ENCODE assay signal across 8 cellular contexts in genomic region chr18:63365909-63366269, GRCh38. TPM values are rescaled to one million over a fixed set of nuclear protein-coding genes. Genes with fewer than 3 reads are reported as not detected.
A peak's percentile ranks its signal among the peaks of the same experiment; 100 is the strongest.
DNase-seq lines count a peak whose midpoint lies in the region; ATAC-seq, FAIRE-seq and TF ChIP-seq lines count a peak whose summit lies in the region.

No MANE protein-coding gene starts in this region.

- no peaks in the 10 kb centered on the region for H3K9me2 ChIP-seq in GM23338 (ENCODE audit: insufficient read depth)

- H3K4me1 ChIP-seq in GM23338 (ENCODE audit: insufficient read depth), result peaks cover 8% of the 10 kb centered on the region; the same call in 1 of the 2 replicates
- H3K4me1 ChIP-seq in right cardiac atrium (ENCODE audit: control insufficient read depth, insufficient read depth, low read length), result no peaks in the 10 kb centered on the region

- peaks cover 14% of the 10 kb centered on the region for H3K9me3 Mint-ChIP-seq in GM23338
- H3K9me3 Mint-ChIP-seq in activated CD4-positive, alpha-beta T cell treated with anti-CD3 and anti-CD28 coated beads, Interleukin-2, amount 10 ng/mL, durations not matched to agents 7 days and 5 days, result peaks cover 12% of the 10 kb centered on the region

- H3K36me3 Mint-ChIP-seq in GM23338 (ENCODE audit: low read depth), result peaks cover 33% of the 10 kb centered on the region
- H3K36me3 Mint-ChIP-seq in activated CD4-positive, alpha-beta T cell treated with anti-CD3 and anti-CD28 coated beads, Interleukin-2, amount 10 ng/mL, durations not matched to agents 7 days and 5 days (ENCODE audit: low read depth), result peaks cover 39% of the 10 kb centered on the region

- H3K4me2 ChIP-seq in GM23338, result peak overlapping the region; percentile 99

- DNase-seq in GM23338 (ENCODE audit: low spot score) (peak; percentile 36), right cardiac atrium (peak in 1 of 3 donors; percentile 23), NCI-H446 (lab: John Stamatoyannopoulos, UW) (no peak), RCC 7860 (ENCODE audit: low spot score) (no peak)
- DNase-seq in activated CD4-positive, alpha-beta T cell treated with anti-CD3 and anti-CD28 coated beads, Interleukin-2, amount 10 ng/mL, durations not matched to agents 7 days and 5 days, result peak; percentile 22

- no peak for TF ChIP-seq CTCF in C4-2B (conservative IDR thresholded peaks at IDR 0.05)
- TF ChIP-seq CTCF in GM23338 (conservative IDR thresholded peaks at IDR 0.05; ENCODE audit: low read depth in 2 of 2), result no peak

- H3K27me3 ChIP-seq in GM23338 (ENCODE audit: insufficient read depth) (no peaks in the 10 kb centered on the region), right cardiac atrium (ENCODE audit: control insufficient read depth, insufficient read depth) (no peaks in the 10 kb centered on the region)

- no peaks in the 10 kb centered on the region for H3K9me3 ChIP-seq in right cardiac atrium (ENCODE audit: control insufficient read depth, low read length)

- H2AFZ ChIP-seq in GM23338, result peak overlapping the region; percentile 97

- POLR2A ChIA-PET in activated CD4-positive, alpha-beta T cell treated with anti-CD3 and anti-CD28 coated beads, Interleukin-2, amount 10 ng/mL, durations not matched to agents 7 days and 5 days (lab: Charles Lee), result no interaction called here

- H4K20me1 ChIP-seq in GM23338 (replicated peaks; ENCODE audit: insufficient read depth), result peaks cover 15% of the 10 kb centered on the region

- 2% methylated on average over 14 of the region's 14 CpGs for WGBS in right cardiac atrium

- H3F3A ChIP-seq in GM23338 (replicated peaks; ENCODE audit: low read depth), result 0 out of 2 replicates have a peak, but pooled peaks cover 3% of the 10 kb centered on the region

- H3K79me2 ChIP-seq in GM23338 (replicated peaks; ENCODE audit: insufficient read depth), result peaks cover 36% of the 10 kb centered on the region

- peak overlapping the region; percentile 78 for H3K27ac ChIP-seq in C4-2B
- H3K27ac ChIP-seq in GM23338 (ENCODE audit: low read depth), result no peak overlapping the region
- H3K27ac ChIP-seq in right cardiac atrium (ENCODE audit: low read length), result peak overlapping the region; percentile 81
- H3K27ac ChIP-seq in skin epidermis, result peak overlapping the region in 20 of 21 experiments; percentile 86 to 99 (median 97)

- ATAC-seq in GM23338 (no peak), right cardiac atrium (no peak), GM21381 (IDR thresholded peaks at IDR 0.05; ENCODE audit: unreplicated experiment) (no peak)

- CTCF ChIA-PET in activated CD4-positive, alpha-beta T cell treated with anti-CD3 and anti-CD28 coated beads, Interleukin-2, amount 10 ng/mL, durations not matched to agents 7 days and 5 days (lab: Charles Lee), result interaction anchor here (0.7 to 1.2 kb wide), 6 partner anchors 11 to 74 kb away, joined by 3 to 5 read pairs (median 4); partner anchors contain the start of gene VPS4B

- peaks cover 3% of the 10 kb centered on the region for H3K27me3 Mint-ChIP-seq in GM23338 (ENCODE audit: insufficient read depth, low read depth, poor library complexity)
- H3K27me3 Mint-ChIP-seq in activated CD4-positive, alpha-beta T cell treated with anti-CD3 and anti-CD28 coated beads, Interleukin-2, amount 10 ng/mL, durations not matched to agents 7 days and 5 days, result no peaks in the 10 kb centered on the region

- no peak for FAIRE-seq in RCC 7860 (lab: Jason Lieb, UNC)

- peaks cover 14% of the 10 kb centered on the region; the same call in 2 of the 3 replicates for H3K4me1 Mint-ChIP-seq in GM23338
- H3K4me1 Mint-ChIP-seq in activated CD4-positive, alpha-beta T cell treated with anti-CD3 and anti-CD28 coated beads, Interleukin-2, amount 10 ng/mL, durations not matched to agents 7 days and 5 days, result peaks cover 49% of the 10 kb centered on the region

- H3K4me3 ChIP-seq in GM23338 (peak overlapping the region; percentile 77), right cardiac atrium (ENCODE audit: low read length) (peak overlapping the region; percentile 61), skin epidermis (peak overlapping the region; percentile 84 to 99 (median 93))

- intact Hi-C loops in right cardiac atrium (cut with DNase I), result no loop called here

- H3K36me3 ChIP-seq in GM23338 (ENCODE audit: insufficient read depth), result peaks cover 12% of the 10 kb centered on the region

- H3K4me3 Mint-ChIP-seq in GM23338, result peak overlapping the region; percentile 92
- peak overlapping the region; percentile 93 for H3K4me3 Mint-ChIP-seq in activated CD4-positive, alpha-beta T cell treated with anti-CD3 and anti-CD28 coated beads, Interleukin-2, amount 10 ng/mL, durations not matched to agents 7 days and 5 days

- H3K27ac Mint-ChIP-seq in GM23338, result peak overlapping the region; percentile 84
- peak overlapping the region; percentile 86 for H3K27ac Mint-ChIP-seq in activated CD4-positive, alpha-beta T cell treated with anti-CD3 and anti-CD28 coated beads, Interleukin-2, amount 10 ng/mL, durations not matched to agents 7 days and 5 days

TF ChIP-seq in GM23338, 12 proteins besides CTCF, POLR2A, EP300 and RAD21 (continues in another document):
- TF ChIP-seq REST (IDR thresholded peaks at IDR 0.05; ENCODE audit: unreplicated experiment) (no peak), ZNF114 (CRISPR knock-in tag; IDR thresholded peaks at IDR 0.05) (no peak), ZNF331 (CRISPR knock-in tag; IDR thresholded peaks at IDR 0.05; ENCODE audit: low read depth) (no peak), NANOG (IDR thresholded peaks at IDR 0.05; ENCODE audit: borderline replicate concordance) (no peak), POLR2AphosphoS5 (IDR thresholded peaks at IDR 0.05; ENCODE audit: low read depth) (no peak), CREB1 (CRISPR knock-in tag; IDR thresholded peaks at IDR 0.05; ENCODE audit: low read depth) (no peak), STAT1 (IDR thresholded peaks at IDR 0.05; ENCODE audit: unreplicated experiment) (no peak)

RNA-seq across cellular contexts. Expression of gene KDSR, which starts 1.1 kb away (rescaled TPM):
- 31.0 and 36.3 TPM in 2 replicates for total RNA-seq in GM23338 (2014; rRNA removed; shearing (Covaris generic))
- polyA plus RNA-seq in GM23338 (2016; fragmentation: Nextera tagmentation; extraction: Ambion mirVana) (20.3 and 23.7 TPM in 2 replicates), right cardiac atrium (21.8 TPM)
- 10 to 100 TPM; 56.1 to 56.6 TPM for total RNA-seq in activated CD4-positive, alpha-beta T cell treated with anti-CD3 and anti-CD28 coated beads, Interleukin-2, amount 10 ng/mL, durations not matched to agents 7 days and 5 days
- 10 to 100 TPM; 46.9 to 49.9 (median 49.0) TPM for total RNA-seq in right cardiac atrium

RNA-seq across cellular contexts. Expression of gene BCL2, which starts 46.3 kb away (rescaled TPM):
- 4.0 and 7.3 TPM in 2 replicates for total RNA-seq in GM23338 (2014; rRNA removed; shearing (Covaris generic))
- polyA plus RNA-seq in GM23338 (2016; fragmentation: Nextera tagmentation; extraction: Ambion mirVana) (1.1 and 1.2 TPM in 2 replicates), right cardiac atrium (2.7 TPM)
- 100 to 1,000 TPM; 113 to 119 TPM for total RNA-seq in activated CD4-positive, alpha-beta T cell treated with anti-CD3 and anti-CD28 coated beads, Interleukin-2, amount 10 ng/mL, durations not matched to agents 7 days and 5 days
- 1 to 10 TPM; 3.5 to 7.7 (median 4.3) TPM for total RNA-seq in right cardiac atrium

RNA-seq across cellular contexts. Expression of gene VPS4B, which starts 56.4 kb away (rescaled TPM):
- total RNA-seq in GM23338 (2014; rRNA removed; shearing (Covaris generic)), result 30.2 and 34.4 TPM in 2 replicates
- 43.5 and 49.4 TPM in 2 replicates for polyA plus RNA-seq in GM23338 (2016; fragmentation: Nextera tagmentation; extraction: Ambion mirVana)
- total RNA-seq in activated CD4-positive, alpha-beta T cell treated with anti-CD3 and anti-CD28 coated beads, Interleukin-2, amount 10 ng/mL, durations not matched to agents 7 days and 5 days, result 10 to 100 TPM; 69.9 to 84.7 TPM
- total RNA-seq in right cardiac atrium, result 10 to 100 TPM; 21.4 to 28.8 (median 27.5) TPM
- 8.0 TPM for polyA plus RNA-seq in right cardiac atrium

Comparison
In these comparisons a context has a peak if more than half of its experiments do, and no peak if none do; other contexts are left out.
1. DNase-seq: peak in GM23338 (single experiment) and activated CD4-positive, alpha-beta T cell treated with anti-CD3 and anti-CD28 coated beads, Interleukin-2, amount 10 ng/mL, durations not matched to agents 7 days and 5 days (single experiment); none in NCI-H446 (0 of 2) and RCC 7860 (single experiment).
2. RNA of gene BCL2, which starts 46.3 kb away (total RNA-seq): 113 to 119 TPM in activated CD4-positive, alpha-beta T cell treated with anti-CD3 and anti-CD28 coated beads, Interleukin-2, amount 10 ng/mL, durations not matched to agents 7 days and 5 days; 3.5 to 7.7 TPM in right cardiac atrium and 4.0 to 7.3 TPM in GM23338; every median in the first group is over 10 times any median in the second.
3. Peak in every context shown above with its lines, with median percentiles within 50 percentile points of each other: H3K4me3 ChIP-seq.